ENCODE assay signal across 1 cellular context in the genomic region with DNA sequence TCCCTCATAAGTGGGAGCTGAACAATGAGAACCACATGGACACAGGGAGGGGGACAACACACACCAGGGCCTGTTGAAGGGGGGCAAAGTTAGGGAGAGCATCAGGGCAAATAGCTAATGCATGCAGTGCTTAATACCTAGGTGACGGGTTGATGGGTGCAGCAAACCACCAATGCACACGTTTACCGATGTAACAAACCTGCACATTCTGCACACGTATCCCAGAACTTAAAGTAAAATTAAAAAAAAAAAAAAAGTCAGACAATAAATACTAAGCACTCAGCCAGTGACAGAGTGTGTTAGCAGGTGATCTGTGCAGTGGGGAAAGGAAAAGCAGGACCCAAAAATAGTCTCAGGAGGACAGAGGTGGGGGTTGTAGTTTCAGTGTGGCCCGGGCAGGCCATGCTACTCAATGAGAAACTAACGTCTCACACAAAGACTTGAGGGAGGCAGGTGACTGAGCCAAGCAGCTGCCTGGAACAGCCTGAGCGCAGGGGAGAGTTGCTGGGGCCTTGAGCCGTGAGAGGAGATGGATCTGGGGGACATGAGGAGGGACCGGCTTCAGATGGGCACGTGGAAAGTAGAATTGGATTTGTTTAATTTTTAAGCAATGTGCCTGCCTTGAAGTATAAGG.
TF ChIP-seq lines count a peak whose summit lies in the region.

No MANE protein-coding gene starts in this region.

TF ChIP-seq in GM12878, 131 proteins besides CTCF, POLR2A, EP300 and RAD21 (continued from another document and continues in another):
- TF ChIP-seq, protein P1, sequence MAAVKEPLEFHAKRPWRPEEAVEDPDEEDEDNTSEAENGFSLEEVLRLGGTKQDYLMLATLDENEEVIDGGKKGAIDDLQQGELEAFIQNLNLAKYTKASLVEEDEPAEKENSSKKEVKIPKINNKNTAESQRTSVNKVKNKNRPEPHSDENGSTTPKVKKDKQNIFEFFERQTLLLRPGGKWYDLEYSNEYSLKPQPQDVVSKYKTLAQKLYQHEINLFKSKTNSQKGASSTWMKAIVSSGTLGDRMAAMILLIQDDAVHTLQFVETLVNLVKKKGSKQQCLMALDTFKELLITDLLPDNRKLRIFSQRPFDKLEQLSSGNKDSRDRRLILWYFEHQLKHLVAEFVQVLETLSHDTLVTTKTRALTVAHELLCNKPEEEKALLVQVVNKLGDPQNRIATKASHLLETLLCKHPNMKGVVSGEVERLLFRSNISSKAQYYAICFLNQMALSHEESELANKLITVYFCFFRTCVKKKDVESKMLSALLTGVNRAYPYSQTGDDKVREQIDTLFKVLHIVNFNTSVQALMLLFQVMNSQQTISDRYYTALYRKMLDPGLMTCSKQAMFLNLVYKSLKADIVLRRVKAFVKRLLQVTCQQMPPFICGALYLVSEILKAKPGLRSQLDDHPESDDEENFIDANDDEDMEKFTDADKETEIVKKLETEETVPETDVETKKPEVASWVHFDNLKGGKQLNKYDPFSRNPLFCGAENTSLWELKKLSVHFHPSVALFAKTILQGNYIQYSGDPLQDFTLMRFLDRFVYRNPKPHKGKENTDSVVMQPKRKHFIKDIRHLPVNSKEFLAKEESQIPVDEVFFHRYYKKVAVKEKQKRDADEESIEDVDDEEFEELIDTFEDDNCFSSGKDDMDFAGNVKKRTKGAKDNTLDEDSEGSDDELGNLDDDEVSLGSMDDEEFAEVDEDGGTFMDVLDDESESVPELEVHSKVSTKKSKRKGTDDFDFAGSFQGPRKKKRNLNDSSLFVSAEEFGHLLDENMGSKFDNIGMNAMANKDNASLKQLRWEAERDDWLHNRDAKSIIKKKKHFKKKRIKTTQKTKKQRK (IDR thresholded peaks at IDR 0.05; ENCODE audit: low read depth, low read length) = no peak
- TF ChIP-seq YY1 (IDR thresholded peaks at IDR 0.05; ENCODE audit: low read depth, low read length) (0 out of 2 replicates have a peak, but pooled peaks have one; percentile 13), IKZF1 (conservative IDR thresholded peaks at IDR 0.05) (peak; percentile 50; the same call in 1 of the 2 replicates), CHD2 (IDR thresholded peaks at IDR 0.05; ENCODE audit: borderline replicate concordance, low read depth, low read length) (0 out of 2 replicates have a peak, but pooled peaks have one; percentile 47), SRF (IDR thresholded peaks at IDR 0.05; ENCODE audit: low read depth in 2 of 2, low read length in 2 of 2) (no peak), TCF12 (IDR thresholded peaks at IDR 0.05; ENCODE audit: low read depth, low read length) (peak; percentile 85), NBN (IDR thresholded peaks at IDR 0.05) (peak; percentile 62; the same call in 1 of the 2 replicates), STAT3 (IDR thresholded peaks at IDR 0.05; ENCODE audit: low read depth, low read length) (no peak), NFXL1 (IDR thresholded peaks at IDR 0.05; ENCODE audit: borderline replicate concordance) (no peak), POU2F2 (IDR thresholded peaks at IDR 0.05; ENCODE audit: borderline replicate concordance, low read depth, low read length) (peak; percentile 24; the same call in 1 of the 3 replicates), MXI1 (IDR thresholded peaks at IDR 0.05; ENCODE audit: low read depth, low read length) (no peak), SMAD1 (IDR thresholded peaks at IDR 0.05; ENCODE audit: low read depth, partially characterized antibody) (no peak), IKZF2 (IDR thresholded peaks at IDR 0.05) (peak; percentile 43 to 64; a peak in 1 of 4 replicates), TARDBP (IDR thresholded peaks at IDR 0.05; ENCODE audit: borderline replicate concordance) (no peak), MEF2A (IDR thresholded peaks at IDR 0.05; ENCODE audit: insufficient read depth, low read depth, low read length) (peak; percentile 96), ATF2 (IDR thresholded peaks at IDR 0.05; ENCODE audit: low read length) (no peak), YBX1 (IDR thresholded peaks at IDR 0.05) (no peak), BCL11A (IDR thresholded peaks at IDR 0.05; ENCODE audit: low read depth, low read length) (0 out of 2 replicates have a peak, but pooled peaks have one; percentile 11), SUZ12 (IDR thresholded peaks at IDR 0.05; ENCODE audit: unreplicated experiment) (no peak), ZBTB40 (IDR thresholded peaks at IDR 0.05; ENCODE audit: borderline replicate concordance) (no peak), GABPA (IDR thresholded peaks at IDR 0.05; ENCODE audit: low read depth) (no peak), IRF4 (IDR thresholded peaks at IDR 0.05; ENCODE audit: low read depth, low read length) (0 out of 2 replicates have a peak, but pooled peaks have one; percentile 38), JUND (IDR thresholded peaks at IDR 0.05; ENCODE audit: low read depth, low read length) (no peak), BHLHE40 (IDR thresholded peaks at IDR 0.05; ENCODE audit: borderline replicate concordance in 1 of 2, low read depth in 2 of 2, low read length in 1 of 2) (peak; percentile 68 to 85; a peak in 3 of 4 replicates), TCF3 (IDR thresholded peaks at IDR 0.05; ENCODE audit: borderline replicate concordance, insufficient read depth, low read depth, low read length) (0 out of 2 replicates have a peak, but pooled peaks have one; percentile 37)
- TF ChIP-seq, protein P2, sequence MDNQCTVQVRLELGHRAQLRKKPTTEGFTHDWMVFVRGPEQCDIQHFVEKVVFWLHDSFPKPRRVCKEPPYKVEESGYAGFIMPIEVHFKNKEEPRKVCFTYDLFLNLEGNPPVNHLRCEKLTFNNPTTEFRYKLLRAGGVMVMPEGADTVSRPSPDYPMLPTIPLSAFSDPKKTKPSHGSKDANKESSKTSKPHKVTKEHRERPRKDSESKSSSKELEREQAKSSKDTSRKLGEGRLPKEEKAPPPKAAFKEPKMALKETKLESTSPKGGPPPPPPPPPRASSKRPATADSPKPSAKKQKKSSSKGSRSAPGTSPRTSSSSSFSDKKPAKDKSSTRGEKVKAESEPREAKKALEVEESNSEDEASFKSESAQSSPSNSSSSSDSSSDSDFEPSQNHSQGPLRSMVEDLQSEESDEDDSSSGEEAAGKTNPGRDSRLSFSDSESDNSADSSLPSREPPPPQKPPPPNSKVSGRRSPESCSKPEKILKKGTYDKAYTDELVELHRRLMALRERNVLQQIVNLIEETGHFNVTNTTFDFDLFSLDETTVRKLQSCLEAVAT (IDR thresholded peaks at IDR 0.05) = peak; percentile 98
- TF ChIP-seq, protein P3, sequence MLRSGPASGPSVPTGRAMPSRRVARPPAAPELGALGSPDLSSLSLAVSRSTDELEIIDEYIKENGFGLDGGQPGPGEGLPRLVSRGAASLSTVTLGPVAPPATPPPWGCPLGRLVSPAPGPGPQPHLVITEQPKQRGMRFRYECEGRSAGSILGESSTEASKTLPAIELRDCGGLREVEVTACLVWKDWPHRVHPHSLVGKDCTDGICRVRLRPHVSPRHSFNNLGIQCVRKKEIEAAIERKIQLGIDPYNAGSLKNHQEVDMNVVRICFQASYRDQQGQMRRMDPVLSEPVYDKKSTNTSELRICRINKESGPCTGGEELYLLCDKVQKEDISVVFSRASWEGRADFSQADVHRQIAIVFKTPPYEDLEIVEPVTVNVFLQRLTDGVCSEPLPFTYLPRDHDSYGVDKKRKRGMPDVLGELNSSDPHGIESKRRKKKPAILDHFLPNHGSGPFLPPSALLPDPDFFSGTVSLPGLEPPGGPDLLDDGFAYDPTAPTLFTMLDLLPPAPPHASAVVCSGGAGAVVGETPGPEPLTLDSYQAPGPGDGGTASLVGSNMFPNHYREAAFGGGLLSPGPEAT (IDR thresholded peaks at IDR 0.05; ENCODE audit: low read depth) = peak; percentile 61; the same call in 1 of the 2 replicates
- TF ChIP-seq, protein P4, sequence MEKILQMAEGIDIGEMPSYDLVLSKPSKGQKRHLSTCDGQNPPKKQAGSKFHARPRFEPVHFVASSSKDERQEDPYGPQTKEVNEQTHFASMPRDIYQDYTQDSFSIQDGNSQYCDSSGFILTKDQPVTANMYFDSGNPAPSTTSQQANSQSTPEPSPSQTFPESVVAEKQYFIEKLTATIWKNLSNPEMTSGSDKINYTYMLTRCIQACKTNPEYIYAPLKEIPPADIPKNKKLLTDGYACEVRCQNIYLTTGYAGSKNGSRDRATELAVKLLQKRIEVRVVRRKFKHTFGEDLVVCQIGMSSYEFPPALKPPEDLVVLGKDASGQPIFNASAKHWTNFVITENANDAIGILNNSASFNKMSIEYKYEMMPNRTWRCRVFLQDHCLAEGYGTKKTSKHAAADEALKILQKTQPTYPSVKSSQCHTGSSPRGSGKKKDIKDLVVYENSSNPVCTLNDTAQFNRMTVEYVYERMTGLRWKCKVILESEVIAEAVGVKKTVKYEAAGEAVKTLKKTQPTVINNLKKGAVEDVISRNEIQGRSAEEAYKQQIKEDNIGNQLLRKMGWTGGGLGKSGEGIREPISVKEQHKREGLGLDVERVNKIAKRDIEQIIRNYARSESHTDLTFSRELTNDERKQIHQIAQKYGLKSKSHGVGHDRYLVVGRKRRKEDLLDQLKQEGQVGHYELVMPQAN (conservative IDR thresholded peaks at IDR 0.05) = no peak
- TF ChIP-seq, protein P5, sequence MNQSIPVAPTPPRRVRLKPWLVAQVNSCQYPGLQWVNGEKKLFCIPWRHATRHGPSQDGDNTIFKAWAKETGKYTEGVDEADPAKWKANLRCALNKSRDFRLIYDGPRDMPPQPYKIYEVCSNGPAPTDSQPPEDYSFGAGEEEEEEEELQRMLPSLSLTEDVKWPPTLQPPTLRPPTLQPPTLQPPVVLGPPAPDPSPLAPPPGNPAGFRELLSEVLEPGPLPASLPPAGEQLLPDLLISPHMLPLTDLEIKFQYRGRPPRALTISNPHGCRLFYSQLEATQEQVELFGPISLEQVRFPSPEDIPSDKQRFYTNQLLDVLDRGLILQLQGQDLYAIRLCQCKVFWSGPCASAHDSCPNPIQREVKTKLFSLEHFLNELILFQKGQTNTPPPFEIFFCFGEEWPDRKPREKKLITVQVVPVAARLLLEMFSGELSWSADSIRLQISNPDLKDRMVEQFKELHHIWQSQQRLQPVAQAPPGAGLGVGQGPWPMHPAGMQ (IDR thresholded peaks at IDR 0.05; ENCODE audit: borderline replicate concordance) = no peak
- TF ChIP-seq, protein P6, sequence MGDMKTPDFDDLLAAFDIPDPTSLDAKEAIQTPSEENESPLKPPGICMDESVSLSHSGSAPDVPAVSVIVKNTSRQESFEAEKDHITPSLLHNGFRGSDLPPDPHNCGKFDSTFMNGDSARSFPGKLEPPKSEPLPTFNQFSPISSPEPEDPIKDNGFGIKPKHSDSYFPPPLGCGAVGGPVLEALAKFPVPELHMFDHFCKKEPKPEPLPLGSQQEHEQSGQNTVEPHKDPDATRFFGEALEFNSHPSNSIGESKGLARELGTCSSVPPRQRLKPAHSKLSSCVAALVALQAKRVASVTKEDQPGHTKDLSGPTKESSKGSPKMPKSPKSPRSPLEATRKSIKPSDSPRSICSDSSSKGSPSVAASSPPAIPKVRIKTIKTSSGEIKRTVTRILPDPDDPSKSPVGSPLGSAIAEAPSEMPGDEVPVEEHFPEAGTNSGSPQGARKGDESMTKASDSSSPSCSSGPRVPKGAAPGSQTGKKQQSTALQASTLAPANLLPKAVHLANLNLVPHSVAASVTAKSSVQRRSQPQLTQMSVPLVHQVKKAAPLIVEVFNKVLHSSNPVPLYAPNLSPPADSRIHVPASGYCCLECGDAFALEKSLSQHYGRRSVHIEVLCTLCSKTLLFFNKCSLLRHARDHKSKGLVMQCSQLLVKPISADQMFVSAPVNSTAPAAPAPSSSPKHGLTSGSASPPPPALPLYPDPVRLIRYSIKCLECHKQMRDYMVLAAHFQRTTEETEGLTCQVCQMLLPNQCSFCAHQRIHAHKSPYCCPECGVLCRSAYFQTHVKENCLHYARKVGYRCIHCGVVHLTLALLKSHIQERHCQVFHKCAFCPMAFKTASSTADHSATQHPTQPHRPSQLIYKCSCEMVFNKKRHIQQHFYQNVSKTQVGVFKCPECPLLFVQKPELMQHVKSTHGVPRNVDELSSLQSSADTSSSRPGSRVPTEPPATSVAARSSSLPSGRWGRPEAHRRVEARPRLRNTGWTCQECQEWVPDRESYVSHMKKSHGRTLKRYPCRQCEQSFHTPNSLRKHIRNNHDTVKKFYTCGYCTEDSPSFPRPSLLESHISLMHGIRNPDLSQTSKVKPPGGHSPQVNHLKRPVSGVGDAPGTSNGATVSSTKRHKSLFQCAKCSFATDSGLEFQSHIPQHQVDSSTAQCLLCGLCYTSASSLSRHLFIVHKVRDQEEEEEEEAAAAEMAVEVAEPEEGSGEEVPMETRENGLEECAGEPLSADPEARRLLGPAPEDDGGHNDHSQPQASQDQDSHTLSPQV (IDR thresholded peaks at IDR 0.05) = no peak
